31 cellular contexts compared by ENCODE assay signal in genomic region chr4:33966808-33967207, GRCh38.
"Had no signal": no experiment of that assay in that cellular context is flagged by ENCODE, and none has a peak within 500 bp of the region (broad histone marks: within the 10 kb centered on the region; RNA-seq: fewer than 3 reads in every experiment).

No MANE protein-coding gene starts in this region.

- H3K36me3 ChIP-seq: cardiac muscle cell, left ventricle myocardium inferior, pancreas, prostate gland, sigmoid colon, suprapubic skin, tibial artery had no signal

- H3K27me3 ChIP-seq: body of pancreas, cardiac muscle cell, dorsolateral prefrontal cortex, pancreas, sigmoid colon, suprapubic skin, tibial artery had no signal

- H3K4me3 Mint-ChIP-seq: activated naive CD8-positive, alpha-beta T cell; activated T-cell treated with anti-CD3 and anti-CD28 coated beads, Interleukin-2, amount 50 U/mL, for 72 hours; nephron had no signal

- ATAC-seq: activated T-cell treated with anti-CD3 and anti-CD28 coated beads, Interleukin-2, amount 50 U/mL, for 72 hours; body of pancreas; mucosa of descending colon; pancreas had no signal

- H3K9me3 ChIP-seq: pancreas, prostate gland, sigmoid colon, suprapubic skin, tibial artery had no signal

- DNase-seq: activated CD4-positive, alpha-beta T cell treated with anti-CD3 and anti-CD28 coated beads for 4 hours; activated CD4-positive, alpha-beta T cell treated with anti-CD3 and anti-CD28 coated beads, Interleukin-2, amount 50 U/mL, for 4 hours; activated naive CD4-positive, alpha-beta T cell; activated T-cell treated with anti-CD3 and anti-CD28 coated beads for 4 hours; activated T-cell treated with anti-CD3 and anti-CD28 coated beads, Interleukin-2, amount 50 U/mL, for 72 hours; anterior cingulate cortex; body of pancreas; cerebellar nuclear complex; dorsolateral prefrontal cortex; effector memory CD4-positive, alpha-beta T cell; foreskin melanocyte; left ventricle myocardium inferior; mesendoderm; mucosa of descending colon; pancreas; retina; sigmoid colon; small intestine; stimulated activated CD4-positive, alpha-beta T cell treated with anti-CD3 and anti-CD28 coated beads, Interleukin-4, amount 100 ng/mL, for 4 hours; stimulated activated CD8-positive, alpha-beta memory T cell treated with anti-CD3 and anti-CD28 coated beads, Interleukin-4, amount 100 ng/mL, for 48 hours; stimulated activated naive CD4-positive, alpha-beta T cell; T-helper 9 cell; tibial artery had no signal

- H3K4me1 Mint-ChIP-seq: nephron had no signal

- H3K36me3 Mint-ChIP-seq: activated naive CD8-positive, alpha-beta T cell had no signal

- H3K4me3 ChIP-seq: body of pancreas, cardiac muscle cell, coronary artery, dorsolateral prefrontal cortex, left ventricle myocardium inferior, lung, mucosa of descending colon, pancreas, prostate gland, sigmoid colon, suprapubic skin, tibial artery had no signal

- H3K4me1 ChIP-seq: body of pancreas, left ventricle myocardium inferior, pancreas, prostate gland, sigmoid colon, suprapubic skin, tibial artery had no signal

- H3K27ac Mint-ChIP-seq: activated naive CD8-positive, alpha-beta T cell; activated T-cell treated with anti-CD3 and anti-CD28 coated beads, Interleukin-2, amount 50 U/mL, for 72 hours; nephron had no signal

- H3K27ac ChIP-seq: body of pancreas, cardiac muscle cell, coronary artery, dorsolateral prefrontal cortex, left ventricle myocardium inferior, pancreas, prostate gland, sigmoid colon, suprapubic skin, tibial artery, VCaP had no signal

- H3K27me3 Mint-ChIP-seq: activated naive CD8-positive, alpha-beta T cell had no signal
